In the genomic region with DNA sequence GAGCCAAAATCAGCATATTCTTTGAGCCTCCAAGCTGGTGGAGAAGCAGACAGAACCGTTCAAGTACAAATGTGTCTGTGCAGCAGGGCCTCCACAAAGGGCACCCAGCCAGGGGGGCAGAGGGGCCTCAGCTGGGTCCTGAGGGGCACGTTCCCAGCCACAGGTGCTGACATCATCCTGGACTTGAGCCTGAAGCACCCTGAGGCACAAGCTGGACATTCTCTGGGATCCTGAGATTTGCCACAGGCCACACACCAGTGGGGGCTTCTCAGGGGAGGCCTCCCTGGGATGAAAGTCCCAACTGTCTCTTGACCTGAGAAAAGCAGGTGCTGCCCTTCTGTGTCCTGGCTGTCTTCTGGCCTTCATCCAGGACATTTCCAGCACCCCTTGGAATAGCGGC, we compare ENCODE assay signal across 25 cellular contexts.
DNase-seq lines count a peak whose midpoint lies in the region; ATAC-seq and TF ChIP-seq lines count a peak whose summit lies in the region.
"Had no signal": no experiment of that assay in that cellular context is flagged by ENCODE, and none has a peak within 500 bp of the region (broad histone marks: within the 10 kb centered on the region; RNA-seq: fewer than 3 reads in every experiment).

No MANE protein-coding gene starts in this region.

- no peaks in the 10 kb centered on the region for H3K27me3 Mint-ChIP-seq in osteocyte (ENCODE audit: unreplicated experiment)

- H3K4me1 Mint-ChIP-seq in osteocyte (ENCODE audit: unreplicated experiment): no peaks in the 10 kb centered on the region
- H3K4me1 Mint-ChIP-seq: stimulated activated naive B cell treated with anti-CD40 and anti-IgM and Interleukin-4, amounts not matched to agents 10 μg/mL and 1 μg/mL and 100 μg/mL, for 72 hours had no signal

- no peak overlapping the region for H3K4me3 ChIP-seq in choroid plexus epithelial cell (ENCODE audit: low read depth, low read length)
- H3K4me3 ChIP-seq: A549, GM12878, left lung, neural progenitor cell, skin epidermis, thoracic aorta had no signal

- H3K27ac Mint-ChIP-seq in osteocyte (ENCODE audit: unreplicated experiment): no peak overlapping the region
- H3K27ac Mint-ChIP-seq: activated CD8-positive, alpha-beta T cell treated with anti-CD3 and anti-CD28 coated beads for 36 hours; activated T-cell treated with anti-CD3 and anti-CD28 coated beads, Interleukin-2, amount 50 U/mL, for 72 hours; neural progenitor cell; stimulated activated naive B cell treated with anti-CD40 and anti-IgM and Interleukin-4, amounts not matched to agents 10 μg/mL and 1 μg/mL and 100 μg/mL, for 72 hours had no signal

- peaks cover 2% of the 10 kb centered on the region for H3K36me3 Mint-ChIP-seq in osteocyte (ENCODE audit: unreplicated experiment)
- H3K36me3 Mint-ChIP-seq: neural progenitor cell had no signal

- H3K4me3 Mint-ChIP-seq in osteocyte (ENCODE audit: unreplicated experiment): no peak overlapping the region
- H3K4me3 Mint-ChIP-seq: activated CD8-positive, alpha-beta T cell treated with anti-CD3 and anti-CD28 coated beads for 36 hours; activated T-cell treated with anti-CD3 and anti-CD28 coated beads, Interleukin-2, amount 50 U/mL, for 72 hours; neural progenitor cell; stimulated activated naive B cell treated with anti-CD40 and anti-IgM and Interleukin-4, amounts not matched to agents 10 μg/mL and 1 μg/mL and 100 μg/mL, for 72 hours had no signal

- TF ChIP-seq CTCF in choroid plexus epithelial cell (conservative IDR thresholded peaks at IDR 0.05; ENCODE audit: low read depth, low read length) (no peak), osteocyte (IDR thresholded peaks at IDR 0.05) (no peak)

- H3K9me3 Mint-ChIP-seq in osteocyte (ENCODE audit: unreplicated experiment): no peaks in the 10 kb centered on the region
- H3K9me3 Mint-ChIP-seq: activated CD8-positive, alpha-beta T cell treated with anti-CD3 and anti-CD28 coated beads for 36 hours had no signal

- DNase-seq in activated effector memory CD4-positive, alpha-beta T cell treated with anti-CD3 and anti-CD28 coated beads, Interleukin-2, amount 50 U/mL, for 16 hours: peak; percentile 49
- no peak for DNase-seq in activated effector memory CD4-positive, alpha-beta T cell treated with Interleukin-2 at 50 U/mL for 16 hours
- DNase-seq in choroid plexus epithelial cell (ENCODE audit: low read depth) (peak; percentile 9), osteocyte (ENCODE audit: extremely low spot score, unreplicated experiment) (peak; percentile 59), ureter (ENCODE audit: low spot score) (peak; percentile 12)
- DNase-seq in central memory CD4-positive, alpha-beta T cell: no peak
- DNase-seq: activated CD8-positive, alpha-beta T cell treated with anti-CD3 and anti-CD28 coated beads for 36 hours; activated naive CD4-positive, alpha-beta T cell treated with anti-CD3 and anti-CD28 coated beads, Interleukin-2, amount 50 U/mL, for 16 hours; activated T-cell treated with anti-CD3 and anti-CD28 coated beads, Interleukin-2, amount 50 U/mL, for 72 hours; BE2C; DND-41; KG1; NCI-H146; NCI-H2171; NCI-H526 treated with DMSO at 0.1 percent for 48 hours; stimulated activated naive B cell treated with anti-CD40 and anti-IgM and Interleukin-4, amounts not matched to agents 10 μg/mL and 1 μg/mL and 100 μg/mL, for 72 hours had no signal

- ATAC-seq in HG03097 (IDR thresholded peaks at IDR 0.05; ENCODE audit: low FRiP score, unreplicated experiment) (no peak), GM21786 (IDR thresholded peaks at IDR 0.05; ENCODE audit: unreplicated experiment) (no peak)
- ATAC-seq: A549; activated CD4-positive, CD25-positive, alpha-beta regulatory T cell treated with anti-CD3 and anti-CD28 coated beads, Interleukin-2, amount 50 U/mL, for 24 hours; activated CD8-positive, alpha-beta T cell treated with anti-CD3 and anti-CD28 coated beads for 36 hours; activated T-cell treated with anti-CD3 and anti-CD28 coated beads, Interleukin-2, amount 50 U/mL, for 72 hours; GM12878; left lung; stimulated activated naive B cell treated with anti-CD40 and anti-IgM and Interleukin-4, amounts not matched to agents 10 μg/mL and 1 μg/mL and 100 μg/mL, for 72 hours had no signal

Comparison
In these comparisons a context has a peak if more than half of its experiments do, and no peak if none do; other contexts are left out.
1. DNase-seq: peak in activated effector memory CD4-positive, alpha-beta T cell treated with anti-CD3 and anti-CD28 coated beads, Interleukin-2, amount 50 U/mL, for 16 hours (single experiment), choroid plexus epithelial cell (single experiment), osteocyte (single experiment) and ureter (single experiment); none in activated effector memory CD4-positive, alpha-beta T cell treated with Interleukin-2 at 50 U/mL for 16 hours (single experiment) and central memory CD4-positive, alpha-beta T cell (single experiment).